10 cellular contexts compared by ENCODE assay signal in the genomic region with DNA sequence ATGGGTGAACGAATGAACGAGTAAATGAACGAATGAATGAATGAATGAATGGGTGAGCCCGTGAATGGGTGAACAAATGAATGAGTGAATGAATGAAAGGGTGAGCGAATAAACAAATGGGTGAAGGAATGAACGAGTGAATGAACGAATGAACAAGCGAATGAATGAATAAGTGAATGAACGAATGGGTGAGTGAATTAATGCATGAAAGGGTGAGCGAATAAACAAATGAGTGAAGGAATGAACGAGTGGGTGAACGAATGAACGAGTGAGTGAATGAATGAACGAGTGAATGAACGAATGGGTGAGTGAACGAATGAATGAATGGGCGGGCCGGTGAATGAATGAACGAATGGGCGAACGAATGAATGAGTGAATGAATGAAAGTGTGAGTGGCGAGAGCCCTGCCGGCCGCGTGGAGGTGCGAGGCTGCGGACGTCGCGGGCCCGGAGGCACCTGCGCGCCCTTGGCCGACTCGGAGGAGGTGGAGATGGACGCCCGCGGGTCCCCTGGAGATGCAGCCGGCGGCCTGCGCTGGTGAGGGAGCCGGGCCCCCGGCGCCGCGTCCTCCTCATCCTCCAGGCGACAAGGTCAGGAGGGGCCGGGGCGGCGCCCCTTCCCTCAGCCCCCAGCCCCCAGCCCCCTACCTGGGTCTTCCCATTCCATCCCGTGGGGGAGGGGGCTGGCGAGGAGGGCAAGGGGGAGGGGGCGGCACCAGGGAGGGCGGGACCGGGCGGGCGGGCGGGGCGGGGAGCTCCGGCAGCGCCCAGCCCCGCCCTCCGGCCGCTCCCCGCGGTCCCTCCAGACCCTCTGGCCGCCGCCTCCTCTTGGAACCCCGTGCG.
DNase-seq lines count a peak whose midpoint lies in the region; ATAC-seq and TF ChIP-seq lines count a peak whose summit lies in the region.
"Had no signal": no experiment of that assay in that cellular context is flagged by ENCODE, and none has a peak within 500 bp of the region (broad histone marks: within the 10 kb centered on the region; RNA-seq: fewer than 3 reads in every experiment).

No MANE protein-coding gene starts in this region.

- H3K9me3 Mint-ChIP-seq in activated naive CD4-positive, alpha-beta T cell treated with anti-CD3 and anti-CD28 coated beads, Interleukin-2, amount 50 U/mL, for 24 hours: no peaks in the 10 kb centered on the region
- H3K9me3 Mint-ChIP-seq in stimulated activated memory B cell treated with anti-CD40 and anti-IgM and Interleukin-4, amounts not matched to agents 10 μg/mL and 1 μg/mL and 100 μg/mL, for 72 hours: peaks cover 15% of the 10 kb centered on the region

- H3K4me3 Mint-ChIP-seq in activated naive CD4-positive, alpha-beta T cell treated with anti-CD3 and anti-CD28 coated beads, Interleukin-2, amount 50 U/mL, for 24 hours: peak overlapping the region; percentile 1
- H3K4me3 Mint-ChIP-seq in stimulated activated memory B cell treated with anti-CD40 and anti-IgM and Interleukin-4, amounts not matched to agents 10 μg/mL and 1 μg/mL and 100 μg/mL, for 72 hours: peak overlapping the region; percentile 52

- H3K4me1 Mint-ChIP-seq in activated naive CD4-positive, alpha-beta T cell treated with anti-CD3 and anti-CD28 coated beads, Interleukin-2, amount 50 U/mL, for 24 hours: peaks cover 10% of the 10 kb centered on the region
- peaks cover 17% of the 10 kb centered on the region for H3K4me1 Mint-ChIP-seq in stimulated activated memory B cell treated with anti-CD40 and anti-IgM and Interleukin-4, amounts not matched to agents 10 μg/mL and 1 μg/mL and 100 μg/mL, for 72 hours

- DNase-seq in activated naive CD4-positive, alpha-beta T cell treated with Interleukin-2 at 50 U/mL for 16 hours: no peak
- DNase-seq in NCI-H2227 (lab: John Stamatoyannopoulos, UW; ENCODE audit: unreplicated experiment): peak; percentile 75
- peak; percentile 10 for DNase-seq in fibroblast of pulmonary artery (ENCODE audit: low read depth)
- no peak for DNase-seq in medulla oblongata (ENCODE audit: extremely low spot score)
- DNase-seq: NCI-H526 treated with DMSO at 0.1 percent for 48 hours, sigmoid colon had no signal

- ATAC-seq in stimulated activated memory B cell treated with anti-CD40 and anti-IgM and Interleukin-4, amounts not matched to agents 10 μg/mL and 1 μg/mL and 100 μg/mL, for 72 hours: peak; percentile 45
- no peak for ATAC-seq in HG02798 (IDR thresholded peaks at IDR 0.05; ENCODE audit: poor library complexity, unreplicated experiment)
- ATAC-seq in HG03025 (IDR thresholded peaks at IDR 0.05; ENCODE audit: low FRiP score, unreplicated experiment): no peak

- H3K27ac Mint-ChIP-seq in activated naive CD4-positive, alpha-beta T cell treated with anti-CD3 and anti-CD28 coated beads, Interleukin-2, amount 50 U/mL, for 24 hours: peak overlapping the region; percentile 24
- no peak overlapping the region for H3K27ac Mint-ChIP-seq in stimulated activated memory B cell treated with anti-CD40 and anti-IgM and Interleukin-4, amounts not matched to agents 10 μg/mL and 1 μg/mL and 100 μg/mL, for 72 hours

- no peak overlapping the region for H3K4me3 ChIP-seq in fibroblast of pulmonary artery (replicated peaks; ENCODE audit: low read depth, low read length)

- no peaks in the 10 kb centered on the region for H3K36me3 Mint-ChIP-seq in activated naive CD4-positive, alpha-beta T cell treated with anti-CD3 and anti-CD28 coated beads, Interleukin-2, amount 50 U/mL, for 24 hours
- peaks cover 10% of the 10 kb centered on the region for H3K36me3 Mint-ChIP-seq in stimulated activated memory B cell treated with anti-CD40 and anti-IgM and Interleukin-4, amounts not matched to agents 10 μg/mL and 1 μg/mL and 100 μg/mL, for 72 hours

- peaks cover 39% of the 10 kb centered on the region for H3K27me3 Mint-ChIP-seq in activated naive CD4-positive, alpha-beta T cell treated with anti-CD3 and anti-CD28 coated beads, Interleukin-2, amount 50 U/mL, for 24 hours
- H3K27me3 Mint-ChIP-seq in stimulated activated memory B cell treated with anti-CD40 and anti-IgM and Interleukin-4, amounts not matched to agents 10 μg/mL and 1 μg/mL and 100 μg/mL, for 72 hours: peaks cover 79% of the 10 kb centered on the region

- TF ChIP-seq CTCF in fibroblast of pulmonary artery (IDR thresholded peaks at IDR 0.05; ENCODE audit: low read length, missing control alignments): no peak

Comparison
In these comparisons a context has a peak if more than half of its experiments do, and no peak if none do; other contexts are left out.
1. DNase-seq: peak in NCI-H2227 (single experiment) and fibroblast of pulmonary artery (single experiment); none in activated naive CD4-positive, alpha-beta T cell treated with Interleukin-2 at 50 U/mL for 16 hours (single experiment) and medulla oblongata (single experiment).